11 cellular contexts compared by ENCODE assay signal in genomic region chr14:22565391-22565945, GRCh38. TPM values are rescaled to one million over a fixed set of nuclear protein-coding genes. Genes with fewer than 3 reads are reported as not detected.
DNase-seq lines count a peak whose midpoint lies in the region; ATAC-seq and TF ChIP-seq lines count a peak whose summit lies in the region.
"Had no signal": no experiment of that assay in that cellular context is flagged by ENCODE, and none has a peak within 500 bp of the region (broad histone marks: within the 10 kb centered on the region; RNA-seq: fewer than 3 reads in every experiment).

No MANE protein-coding gene starts in this region.

- peak overlapping the region; percentile 49; the same call in 1 of the 2 replicates for H3K9ac ChIP-seq in MM.1S (ENCODE audit: low read length)

- CTCF ChIA-PET in Caco-2 (lab: Charles Lee), result interaction anchor here (0.6 kb wide), 1 partner anchor 390 kb away, joined by 3 read pairs; no protein-coding TSS in a partner anchor

- no peak overlapping the region for H3K4me3 Mint-ChIP-seq in Caco-2 (ENCODE audit: unreplicated experiment)

- peaks cover 78% of the 10 kb centered on the region for H3K4me1 ChIP-seq in Caco-2
- H3K4me1 ChIP-seq in MM.1S (ENCODE audit: low read length), result peaks cover 65% of the 10 kb centered on the region
- H3K4me1 ChIP-seq in lower lobe of right lung, result peaks cover 80% of the 10 kb centered on the region
- H3K4me1 ChIP-seq: HAP-1 had no signal

- H2AFZ ChIP-seq in MM.1S (ENCODE audit: low read length), result no peak overlapping the region

- no peaks in the 10 kb centered on the region for H4K20me1 ChIP-seq in MM.1S (ENCODE audit: insufficient read depth, low read length)

- H3K4me2 ChIP-seq in MM.1S (ENCODE audit: low read depth, low read length), result peak overlapping the region; percentile 60; the same call in 1 of the 2 replicates

- H3K9me2 ChIP-seq in MM.1S (replicated peaks; ENCODE audit: insufficient read depth, low read length), result no peaks in the 10 kb centered on the region

- TF ChIP-seq CTCF in Caco-2 (IDR thresholded peaks at IDR 0.05; ENCODE audit: insufficient read depth in 1 of 2, low read depth in 1 of 2, low read length in 1 of 2, severe bottlenecking in 1 of 2, unreplicated experiment in 1 of 2) (no peak), MM.1S (IDR thresholded peaks at IDR 0.05; ENCODE audit: low read length) (no peak), lower lobe of right lung (IDR thresholded peaks at IDR 0.05) (no peak)

- peaks cover 36% of the 10 kb centered on the region for H3K79me2 ChIP-seq in MM.1S (ENCODE audit: low read length)

- no peaks in the 10 kb centered on the region for H3K27me3 Mint-ChIP-seq in Caco-2 (ENCODE audit: insufficient read depth, unreplicated experiment)

- H3K36me3 Mint-ChIP-seq in Caco-2 (ENCODE audit: insufficient read depth, unreplicated experiment), result peaks cover 80% of the 10 kb centered on the region

- peak overlapping the region; percentile 72 for H3K27ac Mint-ChIP-seq in Caco-2 (ENCODE audit: unreplicated experiment)

- no peak for DNase-seq in Caco-2
- DNase-seq in MM.1S, result no peak
- DNase-seq in lower lobe of right lung, result no peak
- DNase-seq in HCEC 1CT, result no peak
- no peak for DNase-seq in effector CD8-positive, alpha-beta T cell (lab: John Stamatoyannopoulos, UW)
- DNase-seq in posterior vena cava (ENCODE audit: low spot score), result no peak
- DNase-seq: DMS153, mucosa of descending colon had no signal

- BruUV-seq in Caco-2 (replicated peaks; lab: Mats Ljungman, UMichigan), result no TSS peak

- H3K9me3 Mint-ChIP-seq in Caco-2 (ENCODE audit: unreplicated experiment), result no peaks in the 10 kb centered on the region

- peaks cover 52% of the 10 kb centered on the region for H3K4me1 Mint-ChIP-seq in Caco-2 (ENCODE audit: low read depth, unreplicated experiment)

- H3K4me3 ChIP-seq in Caco-2 (ENCODE audit: low read depth, low read length), result no peak overlapping the region
- no peak overlapping the region for H3K4me3 ChIP-seq in MM.1S (ENCODE audit: low read length)
- H3K4me3 ChIP-seq in lower lobe of right lung, result no peak overlapping the region
- H3K4me3 ChIP-seq: HAP-1, mucosa of descending colon had no signal

- H3K27me3 ChIP-seq in Caco-2 (replicated peaks; ENCODE audit: control insufficient read depth, insufficient read depth, low read length) (no peaks in the 10 kb centered on the region), MM.1S (replicated peaks; ENCODE audit: insufficient read depth, low read length) (no peaks in the 10 kb centered on the region), lower lobe of right lung (ENCODE audit: low read depth) (no peaks in the 10 kb centered on the region)

- H3K27ac ChIP-seq in MM.1S (ENCODE audit: low read length) (peak overlapping the region; percentile 97), lower lobe of right lung (peak overlapping the region; percentile 37)

- POLR2A ChIA-PET in Caco-2 (lab: Charles Lee), result no interaction called here

- peaks cover 37% of the 10 kb centered on the region for H3F3A ChIP-seq in MM.1S (ENCODE audit: insufficient read depth, low read length)

- ATAC-seq in GM21390 (IDR thresholded peaks at IDR 0.05; ENCODE audit: unreplicated experiment) (peak; percentile 39), lower lobe of right lung (no peak), HG03045 (IDR thresholded peaks at IDR 0.05; ENCODE audit: unreplicated experiment) (no peak)
- ATAC-seq: mucosa of descending colon had no signal

- no peaks in the 10 kb centered on the region; the same call in 1 of the 2 replicates for H3K36me3 ChIP-seq in Caco-2 (ENCODE audit: control insufficient read depth, insufficient read depth, low read length)
- H3K36me3 ChIP-seq in MM.1S (replicated peaks; ENCODE audit: insufficient read depth, low read length), result no peaks in the 10 kb centered on the region
- H3K36me3 ChIP-seq in lower lobe of right lung, result peaks cover 44% of the 10 kb centered on the region

- H3K9me3 ChIP-seq in Caco-2 (no peaks in the 10 kb centered on the region), MM.1S (replicated peaks; ENCODE audit: insufficient read depth, low read length) (no peaks in the 10 kb centered on the region), lower lobe of right lung (no peaks in the 10 kb centered on the region)
- H3K9me3 ChIP-seq: HAP-1, mucosa of descending colon had no signal

- intact Hi-C loops in Caco-2 (cut with micrococcal nuclease; ENCODE audit: unreplicated experiment) (no loop called here), lower lobe of right lung (cut with DNase I) (loop anchor here (10.0 kb wide), 1 partner anchor 89 kb away; no protein-coding TSS in a partner anchor), posterior vena cava (cut with DNase I) (loop anchor here in 1 of 2 donors (10.0 kb wide), 1 partner anchor 279 kb away; no protein-coding TSS in a partner anchor)

RNA-seq across cellular contexts. Expression of gene DAD1, which starts 23.6 kb away (rescaled TPM):
- total RNA-seq in Caco-2 (2022) (151 and 160 TPM in 2 replicates), lower lobe of right lung (162 TPM), posterior vena cava (100 to 1,000 TPM; 160 to 182 TPM)

RNA-seq across cellular contexts. Expression of gene ABHD4, which starts 32.6 kb away (rescaled TPM):
- total RNA-seq in Caco-2 (2022) (64.5 and 73.5 TPM in 2 replicates), lower lobe of right lung (28.5 TPM), posterior vena cava (10 to 100 TPM; 31.2 to 36.7 TPM)
